39 cellular contexts compared by ENCODE assay signal in the genomic region with DNA sequence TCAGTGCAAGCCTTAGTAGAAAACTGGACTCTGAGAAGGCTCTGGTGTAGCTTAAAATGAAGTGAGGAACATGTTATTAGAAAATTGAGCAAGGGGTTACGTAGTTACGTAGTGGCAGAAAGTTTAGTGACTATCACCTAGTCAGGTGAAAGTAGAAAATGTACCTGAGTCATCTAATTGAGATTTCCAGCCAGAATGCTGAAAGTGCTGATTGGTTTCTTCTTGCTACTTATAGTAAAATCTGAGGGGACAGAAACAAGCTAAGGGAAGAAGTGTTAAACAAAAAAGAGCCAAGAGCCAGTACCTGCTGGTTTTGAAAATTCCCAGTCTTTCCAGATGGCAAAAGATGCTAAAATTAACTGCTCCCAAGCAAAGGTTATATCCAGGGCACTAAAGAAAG. TPM values are rescaled to one million over a fixed set of nuclear protein-coding genes. Genes with fewer than 3 reads are reported as not detected.
"Had no signal": no experiment of that assay in that cellular context is flagged by ENCODE, and none has a peak within 500 bp of the region (broad histone marks: within the 10 kb centered on the region; RNA-seq: fewer than 3 reads in every experiment).

No MANE protein-coding gene starts in this region.

- H3K4me3 ChIP-seq: adrenal gland, ascending aorta, body of pancreas, breast epithelium, cardiac muscle cell had no signal

- H3K9me3 ChIP-seq: adrenal gland, ascending aorta, body of pancreas, breast epithelium had no signal

- H3K27ac ChIP-seq: adrenal gland, ascending aorta, body of pancreas, brain microvascular endothelial cell, breast epithelium, cardiac muscle cell had no signal

- ATAC-seq: activated naive CD4-positive, alpha-beta T cell treated with anti-CD3 and anti-CD28 coated beads, Interleukin-2, amount 50 U/mL, for 72 hours; activated naive CD8-positive, alpha-beta T cell treated with anti-CD3 and anti-CD28 coated beads, Interleukin-2, amount 50 U/mL, for 24 hours; activated T-cell treated with anti-CD3 and anti-CD28 coated beads, Interleukin-2, amount 50 U/mL, for 4 hours; activated T-cell treated with anti-CD3 and anti-CD28 coated beads, Interleukin-2, amount 50 U/mL, for 72 hours; activated T-helper 17 cell treated with anti-CD3 and anti-CD28 coated beads, Interleukin-2, amount 50 U/mL, for 72 hours; body of pancreas had no signal

- H3K36me3 ChIP-seq: adrenal gland, ascending aorta, brain microvascular endothelial cell, breast epithelium, cardiac muscle cell had no signal

- H3K27me3 ChIP-seq: adrenal gland, ascending aorta, body of pancreas, brain microvascular endothelial cell, breast epithelium, cardiac muscle cell had no signal

- DNase-seq: activated effector memory CD4-positive, alpha-beta T cell treated with anti-CD3 and anti-CD28 coated beads, Interleukin-2, amount 50 U/mL, for 16 hours; activated effector memory CD4-positive, alpha-beta T cell treated with Interleukin-2 at 50 U/mL for 16 hours; activated gamma-delta T cell; activated gamma-delta T cell treated with Interleukin-2 at 50 U/mL for 16 hours; activated naive CD4-positive, alpha-beta T cell; activated naive CD4-positive, alpha-beta T cell treated with anti-CD3 and anti-CD28 coated beads for 36 hours; activated naive CD4-positive, alpha-beta T cell treated with anti-CD3 and anti-CD28 coated beads, Interleukin-2, amount 10 ng/mL, durations not matched to agents 7 days and 5 days; activated naive CD4-positive, alpha-beta T cell treated with anti-CD3 and anti-CD28 coated beads, Interleukin-2, amount 50 U/mL, for 16 hours; activated naive CD4-positive, alpha-beta T cell treated with Interleukin-2 at 50 U/mL for 16 hours; activated naive CD8-positive, alpha-beta T cell treated with anti-CD3 and anti-CD28 coated beads for 36 hours; activated naive CD8-positive, alpha-beta T cell treated with anti-CD3 and anti-CD28 coated beads, Interleukin-2, amount 10 ng/mL, durations not matched to agents 7 days and 5 days; activated naive CD8-positive, alpha-beta T cell treated with anti-CD3 and anti-CD28 coated beads, Interleukin-2, amount 50 U/mL, for 24 hours; activated T-cell treated with anti-CD3 and anti-CD28 coated beads, Interleukin-2, amount 50 U/mL, for 24 hours; activated T-cell treated with anti-CD3 and anti-CD28 coated beads, Interleukin-2, amount 50 U/mL, for 4 hours; activated T-cell treated with anti-CD3 and anti-CD28 coated beads, Interleukin-2, amount 50 U/mL, for 48 hours; activated T-cell treated with anti-CD3 and anti-CD28 coated beads, Interleukin-2, amount 50 U/mL, for 72 hours; adrenal gland; amniotic stem cell; amygdala; anterior cingulate cortex; aorta; body of pancreas; brain microvascular endothelial cell; caudate nucleus; central memory CD4-positive, alpha-beta T cell; cerebellar nuclear complex had no signal

- H3K4me1 ChIP-seq: adrenal gland, ascending aorta, body of pancreas, breast epithelium had no signal

- FAIRE-seq: astrocyte, bronchial epithelial cell had no signal

RNA-seq across cellular contexts. Expression of a gene that starts 29.4 kb away (rescaled TPM):
- total RNA-seq: ascending aorta had no signal
- polyA plus RNA-seq: aorta had no signal

RNA-seq across cellular contexts. Expression of a gene that starts 41.0 kb away (rescaled TPM):
- total RNA-seq: activated naive CD4-positive, alpha-beta T cell treated with anti-CD3 and anti-CD28 coated beads for 36 hours; activated naive CD4-positive, alpha-beta T cell treated with anti-CD3 and anti-CD28 coated beads, Interleukin-2, amount 50 U/mL, for 72 hours; activated naive CD8-positive, alpha-beta T cell treated with anti-CD3 and anti-CD28 coated beads for 36 hours; activated naive CD8-positive, alpha-beta T cell treated with anti-CD3 and anti-CD28 coated beads, Interleukin-2, amount 10 ng/mL, durations not matched to agents 7 days and 5 days; activated T-cell treated with anti-CD3 and anti-CD28 coated beads, Interleukin-2, amount 50 U/mL, for 4 hours; activated T-cell treated with anti-CD3 and anti-CD28 coated beads, Interleukin-2, amount 50 U/mL, for 72 hours; activated T-helper 1 cell treated with anti-CD3 and anti-CD28 coated beads, Interleukin-12 subunit alpha, Interleukin-12 subunit beta, Interleukin-2, Interleukin-4 antibody, amounts not matched to agents 30 ng/mL and 10 ng/mL and 1 ng/mL, durations not matched to agents 14 hours and 24 hours and 36 hours; activated T-helper 17 cell treated with anti-CD3 and anti-CD28 coated beads, Interleukin-2, amount 50 U/mL, for 72 hours; activated T-helper 2 cell treated with anti-CD3 and anti-CD28 coated beads, Interferon-gamma antibody, Interleukin-2, Interleukin-4, amounts not matched to agents 10 μg/mL and 5 μg/mL and 100 μg/mL, durations not matched to agents 14 hours and 24 hours and 36 hours; aorta; ascending aorta; body of pancreas; breast epithelium; bronchial epithelial cell; cardiac muscle cell; cardiac septum; cerebellum; chondrocyte had no signal
- polyA plus RNA-seq: adipose tissue, aorta, cardiac muscle cell had no signal
